Comparison of ENCODE assay signal across 1 cellular context in the genomic region with DNA sequence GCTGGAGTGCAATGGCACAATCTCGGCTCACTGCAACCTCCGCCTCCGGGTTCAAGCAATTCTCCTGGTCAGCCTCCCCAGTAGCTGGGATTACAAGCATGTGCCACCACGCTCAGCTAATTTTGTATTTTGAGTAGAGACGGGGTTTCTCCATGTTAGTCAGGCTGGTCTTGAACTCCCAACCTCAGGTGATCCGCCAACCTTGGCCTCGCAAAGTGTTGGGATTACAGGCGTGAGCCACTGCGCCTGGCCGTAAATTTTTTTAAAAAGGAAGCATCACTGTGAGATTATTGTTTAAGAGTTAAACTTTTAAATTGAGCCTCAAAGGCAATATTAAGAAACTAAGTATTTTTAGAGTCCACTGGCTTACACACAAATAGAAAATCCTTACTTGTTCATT.
A peak's percentile ranks its signal among the peaks of the same experiment; 100 is the strongest.
TF ChIP-seq lines count a peak whose summit lies in the region.

No MANE protein-coding gene starts in this region.

TF ChIP-seq in HepG2, 621 proteins besides CTCF, POLR2A, EP300 and RAD21:
- TF ChIP-seq ZNF687 (CRISPR knock-in tag; IDR thresholded peaks at IDR 0.05): 0 out of 2 replicates have a peak, but pooled peaks have one; percentile 11
- TF ChIP-seq ZNF501 (CRISPR knock-in tag; IDR thresholded peaks at IDR 0.05): 0 out of 2 replicates have a peak, but pooled peaks have one; percentile 6
- 0 out of 2 replicates have a peak, but pooled peaks have one; percentile 21 for TF ChIP-seq ZNF598 (CRISPR knock-in tag; IDR thresholded peaks at IDR 0.05; ENCODE audit: borderline replicate concordance)
- TF ChIP-seq, protein P1, sequence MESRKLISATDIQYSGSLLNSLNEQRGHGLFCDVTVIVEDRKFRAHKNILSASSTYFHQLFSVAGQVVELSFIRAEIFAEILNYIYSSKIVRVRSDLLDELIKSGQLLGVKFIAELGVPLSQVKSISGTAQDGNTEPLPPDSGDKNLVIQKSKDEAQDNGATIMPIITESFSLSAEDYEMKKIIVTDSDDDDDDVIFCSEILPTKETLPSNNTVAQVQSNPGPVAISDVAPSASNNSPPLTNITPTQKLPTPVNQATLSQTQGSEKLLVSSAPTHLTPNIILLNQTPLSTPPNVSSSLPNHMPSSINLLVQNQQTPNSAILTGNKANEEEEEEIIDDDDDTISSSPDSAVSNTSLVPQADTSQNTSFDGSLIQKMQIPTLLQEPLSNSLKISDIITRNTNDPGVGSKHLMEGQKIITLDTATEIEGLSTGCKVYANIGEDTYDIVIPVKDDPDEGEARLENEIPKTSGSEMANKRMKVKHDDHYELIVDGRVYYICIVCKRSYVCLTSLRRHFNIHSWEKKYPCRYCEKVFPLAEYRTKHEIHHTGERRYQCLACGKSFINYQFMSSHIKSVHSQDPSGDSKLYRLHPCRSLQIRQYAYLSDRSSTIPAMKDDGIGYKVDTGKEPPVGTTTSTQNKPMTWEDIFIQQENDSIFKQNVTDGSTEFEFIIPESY (CRISPR knock-in tag; IDR thresholded peaks at IDR 0.05): peak; percentile 78
